ENCODE assay signal across 1 cellular context in genomic region chr10:110313674-110314073, GRCh38.
TF ChIP-seq lines count a peak whose summit lies in the region.

No MANE protein-coding gene starts in this region.

TF ChIP-seq in IMR-90, 13 proteins besides CTCF, POLR2A, EP300 and RAD21:
- TF ChIP-seq RFX5 (IDR thresholded peaks at IDR 0.05; ENCODE audit: low read depth, low read length), result no peak
- TF ChIP-seq FOS (IDR thresholded peaks at IDR 0.05; ENCODE audit: low read depth, low read length), result no peak
- TF ChIP-seq NFE2L2 (IDR thresholded peaks at IDR 0.05; ENCODE audit: low read depth, low read length), result no peak
- no peak for TF ChIP-seq CEBPB (IDR thresholded peaks at IDR 0.05; ENCODE audit: low read depth, low read length)
- TF ChIP-seq SMC3 (IDR thresholded peaks at IDR 0.05; ENCODE audit: low read depth, low read length), result no peak
- no peak for TF ChIP-seq USF2 (IDR thresholded peaks at IDR 0.05; ENCODE audit: low read depth, low read length)
- TF ChIP-seq MAZ (IDR thresholded peaks at IDR 0.05; ENCODE audit: borderline replicate concordance, low read depth, low read length), result no peak
- TF ChIP-seq BHLHE40 (IDR thresholded peaks at IDR 0.05; ENCODE audit: low read depth, low read length), result no peak
- no peak for TF ChIP-seq CHD1 (IDR thresholded peaks at IDR 0.05; ENCODE audit: low read depth, low read length)
- no peak for TF ChIP-seq MAFK (IDR thresholded peaks at IDR 0.05; ENCODE audit: low read depth, low read length)
- no peak for TF ChIP-seq RCOR1 (IDR thresholded peaks at IDR 0.05; ENCODE audit: insufficient replicate concordance, low read length)
- TF ChIP-seq MXI1 (IDR thresholded peaks at IDR 0.05; ENCODE audit: borderline replicate concordance, low read depth, low read length), result no peak
